In the genomic region with DNA sequence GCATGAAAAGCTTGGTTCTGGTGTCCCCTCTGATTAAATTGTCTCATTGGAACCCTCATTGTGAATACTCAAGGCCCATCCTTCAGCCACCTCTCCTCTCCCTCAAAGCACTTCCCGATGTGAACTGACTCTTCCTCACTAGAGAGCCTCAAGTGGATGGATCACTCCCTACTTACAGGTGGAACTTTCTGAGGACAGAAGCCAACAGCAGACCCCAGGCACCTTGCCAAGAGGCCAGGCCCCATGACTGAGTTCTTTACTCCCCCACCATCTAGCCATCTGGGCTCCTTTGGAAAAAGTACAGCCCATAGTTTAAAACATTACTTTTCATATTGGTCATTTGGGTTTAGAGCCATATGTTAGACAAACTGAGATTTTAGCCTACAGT, we compare ENCODE assay signal across 20 cellular contexts.
DNase-seq lines count a peak whose midpoint lies in the region; ATAC-seq and TF ChIP-seq lines count a peak whose summit lies in the region.
"Had no signal": no experiment of that assay in that cellular context is flagged by ENCODE, and none has a peak within 500 bp of the region (broad histone marks: within the 10 kb centered on the region; RNA-seq: fewer than 3 reads in every experiment).

No MANE protein-coding gene starts in this region.

- H3K4me1 ChIP-seq in RWPE2 (ENCODE audit: insufficient read depth, poor library complexity, severe bottlenecking): peaks cover 33% of the 10 kb centered on the region
- H3K4me1 ChIP-seq in neuronal stem cell (ENCODE audit: control insufficient read depth in 2 of 2, insufficient read depth in 1 of 2, low read depth in 1 of 2, low read length in 2 of 2): no peaks in the 10 kb centered on the region
- H3K4me1 ChIP-seq: uterus had no signal

- H3K27me3 ChIP-seq in RWPE2 (ENCODE audit: insufficient read depth, poor library complexity, severe bottlenecking) (no peaks in the 10 kb centered on the region), neuronal stem cell (ENCODE audit: control insufficient read depth in 3 of 3, insufficient read depth in 3 of 3, low read depth in 1 of 3, low read length in 3 of 3) (no peaks in the 10 kb centered on the region)
- H3K27me3 ChIP-seq: heart left ventricle, uterus had no signal

- no peak for TF ChIP-seq CTCF in HFFc6 (IDR thresholded peaks at IDR 0.05)
- no peak for TF ChIP-seq CTCF in RWPE2 (IDR thresholded peaks at IDR 0.05; ENCODE audit: poor library complexity, severe bottlenecking)
- TF ChIP-seq CTCF in mesothelial cell of epicardium (IDR thresholded peaks at IDR 0.05; ENCODE audit: unreplicated experiment): no peak

- H3K23ac ChIP-seq in neuronal stem cell (ENCODE audit: low read depth, low read length, poor library complexity): no peak overlapping the region

- H3K27ac ChIP-seq in RWPE2 (ENCODE audit: poor library complexity, severe bottlenecking) (peak overlapping the region; percentile 59), neuronal stem cell (replicated peaks; ENCODE audit: low read length) (no peak overlapping the region)
- H3K27ac ChIP-seq: C4-2B, heart left ventricle, left ventricle myocardium inferior, uterus had no signal

- H2BK5ac ChIP-seq in neuronal stem cell (ENCODE audit: low read length): no peak overlapping the region

- H3K9me3 ChIP-seq in RWPE2 (ENCODE audit: severe bottlenecking) (no peaks in the 10 kb centered on the region), neuronal stem cell (replicated peaks in 1 of 2; ENCODE audit: control insufficient read depth in 2 of 2, insufficient read depth in 1 of 2, low read depth in 1 of 2, low read length in 2 of 2) (no peaks in the 10 kb centered on the region)
- H3K9me3 ChIP-seq: heart left ventricle, left ventricle myocardium inferior, uterus had no signal

- H3K27ac Mint-ChIP-seq in HFFc6 (peak overlapping the region; percentile 91), mesothelial cell of epicardium (peak overlapping the region; percentile 10)
- H3K27ac Mint-ChIP-seq in activated CD8-positive, alpha-beta memory T cell treated with anti-CD3 and anti-CD28 coated beads, Interleukin-2, amount 10 ng/mL, durations not matched to agents 7 days and 5 days: no peak overlapping the region
- H3K27ac Mint-ChIP-seq: activated B cell treated with CpG ODN at 0.5 μM for 24 hours; activated naive CD4-positive, alpha-beta T cell treated with anti-CD3 and anti-CD28 coated beads, Interleukin-2, amount 10 ng/mL, durations not matched to agents 7 days and 5 days had no signal

- H3K18ac ChIP-seq in neuronal stem cell (ENCODE audit: low read length): no peak overlapping the region

- H3K4me3 Mint-ChIP-seq in HFFc6: peak overlapping the region; percentile 75
- no peak overlapping the region for H3K4me3 Mint-ChIP-seq in mesothelial cell of epicardium
- no peak overlapping the region for H3K4me3 Mint-ChIP-seq in activated CD8-positive, alpha-beta memory T cell treated with anti-CD3 and anti-CD28 coated beads, Interleukin-2, amount 10 ng/mL, durations not matched to agents 7 days and 5 days
- H3K4me3 Mint-ChIP-seq: activated B cell treated with CpG ODN at 0.5 μM for 24 hours; activated naive CD4-positive, alpha-beta T cell treated with anti-CD3 and anti-CD28 coated beads, Interleukin-2, amount 10 ng/mL, durations not matched to agents 7 days and 5 days; nephron had no signal

- H3K4me2 ChIP-seq in neuronal stem cell (ENCODE audit: insufficient read depth, low read length, poor library complexity, severe bottlenecking): no peak overlapping the region

- intact Hi-C loops in cardiac septum (cut with DNase I): loop anchor here (5.0 kb wide), 1 partner anchor 147 kb away; no protein-coding TSS in a partner anchor

- no CpG with 5 or more reads among the region's 1 CpG for WGBS in neuronal stem cell (ENCODE audit: extremely low coverage in 2 of 2, insufficient read length in 2 of 2, insufficient replicate concordance in 1 of 2), 2 donors

- H3K36me3 ChIP-seq in RWPE2 (ENCODE audit: low read depth): no peaks in the 10 kb centered on the region
- peaks cover 0 to 24% of the 10 kb centered on the region in 2 donors for H3K36me3 ChIP-seq in neuronal stem cell (replicated peaks in 1 of 2; ENCODE audit: control insufficient read depth in 2 of 2, insufficient read depth in 2 of 2, low read length in 2 of 2)
- H3K36me3 ChIP-seq: heart left ventricle, left ventricle myocardium inferior, uterus had no signal

- H3K9me3 Mint-ChIP-seq in HFFc6 (no peaks in the 10 kb centered on the region), mesothelial cell of epicardium (no peaks in the 10 kb centered on the region)
- H3K9me3 Mint-ChIP-seq in activated CD8-positive, alpha-beta memory T cell treated with anti-CD3 and anti-CD28 coated beads, Interleukin-2, amount 10 ng/mL, durations not matched to agents 7 days and 5 days (ENCODE audit: low read depth): no peaks in the 10 kb centered on the region
- H3K9me3 Mint-ChIP-seq: activated B cell treated with CpG ODN at 0.5 μM for 24 hours; activated naive CD4-positive, alpha-beta T cell treated with anti-CD3 and anti-CD28 coated beads, Interleukin-2, amount 10 ng/mL, durations not matched to agents 7 days and 5 days; nephron had no signal

- no peak overlapping the region for H3K9ac ChIP-seq in neuronal stem cell (ENCODE audit: low read depth, low read length, poor library complexity)

- H3K4me3 ChIP-seq in RWPE2 (ENCODE audit: severe bottlenecking) (no peak overlapping the region), neuronal stem cell (ENCODE audit: low read length in 2 of 2) (no peak overlapping the region)
- H3K4me3 ChIP-seq: heart left ventricle, left ventricle myocardium inferior, uterus had no signal

- H3K14ac ChIP-seq in neuronal stem cell (ENCODE audit: low read length): no peak overlapping the region

- H4K91ac ChIP-seq in neuronal stem cell (ENCODE audit: low read depth, low read length, poor library complexity): no peak overlapping the region

- no peak overlapping the region for H2AFZ ChIP-seq in neuronal stem cell (ENCODE audit: low read length)

- no peak overlapping the region for H4K8ac ChIP-seq in neuronal stem cell (ENCODE audit: low read depth, low read length)

- no peaks in the 10 kb centered on the region for H3K36me3 Mint-ChIP-seq in HFFc6 (ENCODE audit: low read depth)
- no peaks in the 10 kb centered on the region for H3K36me3 Mint-ChIP-seq in mesothelial cell of epicardium
- H3K36me3 Mint-ChIP-seq in activated CD8-positive, alpha-beta memory T cell treated with anti-CD3 and anti-CD28 coated beads, Interleukin-2, amount 10 ng/mL, durations not matched to agents 7 days and 5 days: no peaks in the 10 kb centered on the region
- H3K36me3 Mint-ChIP-seq: activated naive CD4-positive, alpha-beta T cell treated with anti-CD3 and anti-CD28 coated beads, Interleukin-2, amount 10 ng/mL, durations not matched to agents 7 days and 5 days had no signal

- ATAC-seq in RWPE2 (ENCODE audit: low read depth) (no peak), HG03354 (IDR thresholded peaks at IDR 0.05; ENCODE audit: poor library complexity, severe bottlenecking, unreplicated experiment) (no peak)
- ATAC-seq in activated CD8-positive, alpha-beta memory T cell treated with anti-CD3 and anti-CD28 coated beads, Interleukin-2, amount 10 ng/mL, durations not matched to agents 7 days and 5 days: no peak
- ATAC-seq: heart left ventricle, right cardiac atrium had no signal

- CTCF ChIA-PET in activated CD8-positive, alpha-beta memory T cell treated with anti-CD3 and anti-CD28 coated beads, Interleukin-2, amount 10 ng/mL, durations not matched to agents 7 days and 5 days (lab: Charles Lee): no interaction called here

- H2BK15ac ChIP-seq in neuronal stem cell (ENCODE audit: low read length): no peak overlapping the region

- H2AK5ac ChIP-seq in neuronal stem cell (ENCODE audit: low read depth, low read length): no peak overlapping the region

- DNase-seq in Daoy (ENCODE audit: low read depth): peak; percentile 25
- DNase-seq in HFFc6: peak; percentile 53
- no peak for DNase-seq in RWPE2 (ENCODE audit: low spot score)
- DNase-seq in mesothelial cell of epicardium (ENCODE audit: low spot score in 2 of 2, unreplicated experiment in 2 of 2): no peak
- no peak for DNase-seq in cardiac septum (ENCODE audit: low spot score)
- no peak for DNase-seq in neuronal stem cell (ENCODE audit: low spot score)
- no peak for DNase-seq in activated CD8-positive, alpha-beta memory T cell treated with anti-CD3 and anti-CD28 coated beads, Interleukin-2, amount 10 ng/mL, durations not matched to agents 7 days and 5 days
- DNase-seq: activated B cell treated with CpG ODN at 0.5 μM for 24 hours; activated CD8-positive, alpha-beta memory T cell treated with anti-CD3 and anti-CD28 coated beads, Interleukin-2, amount 50 U/mL, for 4 hours; activated naive CD4-positive, alpha-beta T cell treated with anti-CD3 and anti-CD28 coated beads, Interleukin-2, amount 10 ng/mL, durations not matched to agents 7 days and 5 days; cerebellar nuclear complex; heart left ventricle; left ventricle myocardium inferior; NCI-H2081; right cardiac atrium; stimulated activated CD4-positive, alpha-beta T cell treated with anti-CD3 and anti-CD28 coated beads, Interleukin-4, amount 100 ng/mL, for 1 hour; uterus had no signal

- no peak overlapping the region for H2BK12ac ChIP-seq in neuronal stem cell (ENCODE audit: low read length)

- H3K27me3 Mint-ChIP-seq in HFFc6 (ENCODE audit: insufficient read depth) (no peaks in the 10 kb centered on the region), mesothelial cell of epicardium (ENCODE audit: low read depth) (no peaks in the 10 kb centered on the region)
- peaks cover 14% of the 10 kb centered on the region for H3K27me3 Mint-ChIP-seq in activated CD8-positive, alpha-beta memory T cell treated with anti-CD3 and anti-CD28 coated beads, Interleukin-2, amount 10 ng/mL, durations not matched to agents 7 days and 5 days
- H3K27me3 Mint-ChIP-seq: activated B cell treated with CpG ODN at 0.5 μM for 24 hours had no signal

- peaks cover 3% of the 10 kb centered on the region for H3K79me1 ChIP-seq in neuronal stem cell (ENCODE audit: low read depth, low read length)

- H3K4ac ChIP-seq in neuronal stem cell (ENCODE audit: low read length): no peak overlapping the region

- peaks cover 68% of the 10 kb centered on the region for H3K4me1 Mint-ChIP-seq in HFFc6 (ENCODE audit: low read depth)
- H3K4me1 Mint-ChIP-seq in mesothelial cell of epicardium: peaks cover 25% of the 10 kb centered on the region
- peaks cover 1% of the 10 kb centered on the region for H3K4me1 Mint-ChIP-seq in activated CD8-positive, alpha-beta memory T cell treated with anti-CD3 and anti-CD28 coated beads, Interleukin-2, amount 10 ng/mL, durations not matched to agents 7 days and 5 days
- H3K4me1 Mint-ChIP-seq: activated B cell treated with CpG ODN at 0.5 μM for 24 hours; activated naive CD4-positive, alpha-beta T cell treated with anti-CD3 and anti-CD28 coated beads, Interleukin-2, amount 10 ng/mL, durations not matched to agents 7 days and 5 days had no signal

- no peak overlapping the region for H2BK120ac ChIP-seq in neuronal stem cell (ENCODE audit: low read depth, low read length)

Comparison
In these comparisons a context has a peak if more than half of its experiments do, and no peak if none do; other contexts are left out.
1. DNase-seq: peak in Daoy (single experiment) and HFFc6 (single experiment); none in RWPE2 (single experiment), mesothelial cell of epicardium (0 of 2), cardiac septum (single experiment), neuronal stem cell (single experiment) and activated CD8-positive, alpha-beta memory T cell treated with anti-CD3 and anti-CD28 coated beads, Interleukin-2, amount 10 ng/mL, durations not matched to agents 7 days and 5 days (single experiment).